19 cellular contexts compared by ENCODE assay signal in the genomic region with DNA sequence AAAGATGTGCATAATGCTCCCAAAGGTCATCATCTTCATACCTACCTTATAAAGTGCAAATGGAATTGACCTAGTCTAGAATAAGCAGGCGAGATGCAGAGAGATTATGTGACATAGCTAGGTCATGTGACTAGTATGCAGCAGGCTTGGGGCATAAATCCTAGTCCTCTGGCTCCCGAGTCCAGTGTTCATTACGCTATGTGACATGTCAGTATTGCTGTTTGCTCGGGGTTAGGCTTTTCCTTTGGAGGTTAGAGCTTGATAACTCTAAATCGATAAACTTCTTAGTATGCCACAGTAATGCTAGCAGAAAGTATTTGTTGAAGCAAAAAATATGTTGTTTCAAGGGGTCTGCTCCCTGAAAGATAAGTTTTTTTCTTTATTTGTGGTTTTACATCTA.
DNase-seq lines count a peak whose midpoint lies in the region; ATAC-seq and TF ChIP-seq lines count a peak whose summit lies in the region.
"Had no signal": no experiment of that assay in that cellular context is flagged by ENCODE, and none has a peak within 500 bp of the region (broad histone marks: within the 10 kb centered on the region; RNA-seq: fewer than 3 reads in every experiment).

No MANE protein-coding gene starts in this region.

- ATAC-seq in stimulated activated naive CD8-positive, alpha-beta T cell treated with anti-CD3 and anti-CD28 coated beads, Interleukin-15, amount 100 ng/mL, for 72 hours: no peak
- peak; percentile 21 for ATAC-seq in mucosa of descending colon
- no peak for ATAC-seq in stimulated activated memory B cell treated with anti-CD40 and anti-IgM and Interleukin-4, amounts not matched to agents 10 μg/mL and 1 μg/mL and 100 μg/mL, for 72 hours
- no peak for ATAC-seq in GM21717 (IDR thresholded peaks at IDR 0.05; ENCODE audit: unreplicated experiment)

- H3K4me3 ChIP-seq in esophagus muscularis mucosa (no peak overlapping the region), mucosa of descending colon (no peak overlapping the region)
- H3K4me3 ChIP-seq: SJCRH30 had no signal

- TF ChIP-seq CTCF in esophagus muscularis mucosa (IDR thresholded peaks at IDR 0.05): no peak
- no peak for TF ChIP-seq CTCF in mucosa of descending colon (IDR thresholded peaks at IDR 0.05)

- intact Hi-C loops in esophagus muscularis mucosa (cut with DNase I): no loop called here
- intact Hi-C loops in mucosa of descending colon (cut with DNase I, micrococcal nuclease): no loop called here

- TF ChIP-seq POLR2A in esophagus muscularis mucosa (IDR thresholded peaks at IDR 0.05; ENCODE audit: low read depth): no peak
- no peak for TF ChIP-seq POLR2A in erythroblast (IDR thresholded peaks at IDR 0.05; ENCODE audit: low read length)

- DNase-seq in stimulated activated naive CD8-positive, alpha-beta T cell treated with anti-CD3 and anti-CD28 coated beads, Interleukin-15, amount 100 ng/mL, for 72 hours: no peak
- no peak for DNase-seq in esophagus muscularis mucosa (ENCODE audit: extremely low spot score)
- DNase-seq in mucosa of descending colon: no peak
- no peak for DNase-seq in erythroblast (lab: John Stamatoyannopoulos, UW)
- DNase-seq in 8988T: no peak
- DNase-seq: BE2C; Caco-2; CD4-positive, alpha-beta T cell; KG1; MV-4-11; NCI-H1694 treated with DMSO at 0.1 percent for 48 hours; NCI-H2107; NCI-H2227 treated with DMSO at 0.1 percent for 48 hours; NCI-H510A treated with DMSO at 0.1 percent for 48 hours; NCI-H82; SJCRH30 had no signal

- no peaks in the 10 kb centered on the region for H3K27me3 ChIP-seq in esophagus muscularis mucosa
- H3K27me3 ChIP-seq: BE2C, SJCRH30 had no signal

- no peaks in the 10 kb centered on the region for H3K9me3 ChIP-seq in esophagus muscularis mucosa
- H3K9me3 ChIP-seq in mucosa of descending colon: no peaks in the 10 kb centered on the region
- H3K9me3 ChIP-seq: BE2C, Caco-2, SJCRH30 had no signal

- H3K4me1 ChIP-seq in esophagus muscularis mucosa (peaks cover 32 to 93% (median 79%) of the 10 kb centered on the region in 4 donors), mucosa of descending colon (ENCODE audit: low read depth) (peaks cover 5% of the 10 kb centered on the region)
- H3K4me1 ChIP-seq: BE2C, SJCRH30 had no signal

- peaks cover 43% of the 10 kb centered on the region for H3K4me1 Mint-ChIP-seq in stimulated activated naive CD8-positive, alpha-beta T cell treated with anti-CD3 and anti-CD28 coated beads, Interleukin-15, Interleukin-2, amounts not matched to agents 100 ng/mL and 50 ng/mL, for 24 hours (ENCODE audit: low read depth)
- peaks cover 9% of the 10 kb centered on the region for H3K4me1 Mint-ChIP-seq in stimulated activated naive CD8-positive, alpha-beta T cell treated with anti-CD3 and anti-CD28 coated beads, Interleukin-15, amount 100 ng/mL, for 72 hours
- peaks cover 44% of the 10 kb centered on the region for H3K4me1 Mint-ChIP-seq in stimulated activated memory B cell treated with anti-CD40 and anti-IgM and Interleukin-4, amounts not matched to agents 10 μg/mL and 1 μg/mL and 100 μg/mL, for 72 hours

- no peak overlapping the region for H3K4me3 Mint-ChIP-seq in stimulated activated naive CD8-positive, alpha-beta T cell treated with anti-CD3 and anti-CD28 coated beads, Interleukin-15, Interleukin-2, amounts not matched to agents 100 ng/mL and 50 ng/mL, for 24 hours
- no peak overlapping the region for H3K4me3 Mint-ChIP-seq in stimulated activated naive CD8-positive, alpha-beta T cell treated with anti-CD3 and anti-CD28 coated beads, Interleukin-15, amount 100 ng/mL, for 72 hours
- no peak overlapping the region for H3K4me3 Mint-ChIP-seq in stimulated activated memory B cell treated with anti-CD40 and anti-IgM and Interleukin-4, amounts not matched to agents 10 μg/mL and 1 μg/mL and 100 μg/mL, for 72 hours
- H3K4me3 Mint-ChIP-seq: CD4-positive, alpha-beta T cell had no signal

- H3K36me3 ChIP-seq in esophagus muscularis mucosa (no peaks in the 10 kb centered on the region), mucosa of descending colon (ENCODE audit: low read depth) (no peaks in the 10 kb centered on the region)
- H3K36me3 ChIP-seq: BE2C, SJCRH30 had no signal

- no peak for TF ChIP-seq EP300 in esophagus muscularis mucosa (IDR thresholded peaks at IDR 0.05)

- 52% methylated on average over 5 of the region's 5 CpGs for WGBS in esophagus muscularis mucosa

- no peaks in the 10 kb centered on the region for H3K9me3 Mint-ChIP-seq in stimulated activated naive CD8-positive, alpha-beta T cell treated with anti-CD3 and anti-CD28 coated beads, Interleukin-15, Interleukin-2, amounts not matched to agents 100 ng/mL and 50 ng/mL, for 24 hours
- H3K9me3 Mint-ChIP-seq in stimulated activated naive CD8-positive, alpha-beta T cell treated with anti-CD3 and anti-CD28 coated beads, Interleukin-15, amount 100 ng/mL, for 72 hours: no peaks in the 10 kb centered on the region
- H3K9me3 Mint-ChIP-seq in stimulated activated memory B cell treated with anti-CD40 and anti-IgM and Interleukin-4, amounts not matched to agents 10 μg/mL and 1 μg/mL and 100 μg/mL, for 72 hours: no peaks in the 10 kb centered on the region
- H3K9me3 Mint-ChIP-seq: CD4-positive, alpha-beta T cell had no signal

- H3K27ac Mint-ChIP-seq in stimulated activated naive CD8-positive, alpha-beta T cell treated with anti-CD3 and anti-CD28 coated beads, Interleukin-15, Interleukin-2, amounts not matched to agents 100 ng/mL and 50 ng/mL, for 24 hours: peak overlapping the region; percentile 32
- H3K27ac Mint-ChIP-seq in stimulated activated naive CD8-positive, alpha-beta T cell treated with anti-CD3 and anti-CD28 coated beads, Interleukin-15, amount 100 ng/mL, for 72 hours: no peak overlapping the region
- no peak overlapping the region for H3K27ac Mint-ChIP-seq in stimulated activated memory B cell treated with anti-CD40 and anti-IgM and Interleukin-4, amounts not matched to agents 10 μg/mL and 1 μg/mL and 100 μg/mL, for 72 hours
- H3K27ac Mint-ChIP-seq: CD4-positive, alpha-beta T cell had no signal

- H3K27ac ChIP-seq in esophagus muscularis mucosa (replicated peaks in 1 of 4): peak overlapping the region; percentile 16 to 80 (median 44)
- H3K27ac ChIP-seq: SJCRH30 had no signal

- no peaks in the 10 kb centered on the region for H3K27me3 Mint-ChIP-seq in stimulated activated naive CD8-positive, alpha-beta T cell treated with anti-CD3 and anti-CD28 coated beads, Interleukin-15, Interleukin-2, amounts not matched to agents 100 ng/mL and 50 ng/mL, for 24 hours
- no peaks in the 10 kb centered on the region for H3K27me3 Mint-ChIP-seq in stimulated activated naive CD8-positive, alpha-beta T cell treated with anti-CD3 and anti-CD28 coated beads, Interleukin-15, amount 100 ng/mL, for 72 hours
- H3K27me3 Mint-ChIP-seq in stimulated activated memory B cell treated with anti-CD40 and anti-IgM and Interleukin-4, amounts not matched to agents 10 μg/mL and 1 μg/mL and 100 μg/mL, for 72 hours: no peaks in the 10 kb centered on the region
- H3K27me3 Mint-ChIP-seq: CD4-positive, alpha-beta T cell had no signal

- no peaks in the 10 kb centered on the region for H3K36me3 Mint-ChIP-seq in stimulated activated naive CD8-positive, alpha-beta T cell treated with anti-CD3 and anti-CD28 coated beads, Interleukin-15, Interleukin-2, amounts not matched to agents 100 ng/mL and 50 ng/mL, for 24 hours (ENCODE audit: low read depth)
- peaks cover 10% of the 10 kb centered on the region for H3K36me3 Mint-ChIP-seq in stimulated activated memory B cell treated with anti-CD40 and anti-IgM and Interleukin-4, amounts not matched to agents 10 μg/mL and 1 μg/mL and 100 μg/mL, for 72 hours
